20 cellular contexts compared by ENCODE assay signal in genomic region chr5:177003649-177004048, GRCh38. TPM values are rescaled to one million over a fixed set of nuclear protein-coding genes. Genes with fewer than 3 reads are reported as not detected.
DNase-seq lines count a peak whose midpoint lies in the region; FAIRE-seq and TF ChIP-seq lines count a peak whose summit lies in the region.
"Had no signal": no experiment of that assay in that cellular context is flagged by ENCODE, and none has a peak within 500 bp of the region (broad histone marks: within the 10 kb centered on the region; RNA-seq: fewer than 3 reads in every experiment).

No MANE protein-coding gene starts in this region.

- no peaks in the 10 kb centered on the region for H3K27me3 Mint-ChIP-seq in activated T-cell treated with anti-CD3 and anti-CD28 coated beads, Interleukin-2, amount 50 U/mL, for 24 hours
- no peaks in the 10 kb centered on the region for H3K27me3 Mint-ChIP-seq in neural crest cell (ENCODE audit: low read depth)

- H3K9me3 Mint-ChIP-seq in activated T-cell treated with anti-CD3 and anti-CD28 coated beads, Interleukin-2, amount 50 U/mL, for 24 hours, result no peaks in the 10 kb centered on the region
- H3K9me3 Mint-ChIP-seq in neural crest cell, result no peaks in the 10 kb centered on the region
- H3K9me3 Mint-ChIP-seq: natural killer cell had no signal

- no peaks in the 10 kb centered on the region for H3K36me3 ChIP-seq in MM.1S (replicated peaks; ENCODE audit: insufficient read depth, low read length)

- no peak overlapping the region for H3K9ac ChIP-seq in MM.1S (ENCODE audit: low read length)

- no peak overlapping the region for H3K4me3 Mint-ChIP-seq in activated T-cell treated with anti-CD3 and anti-CD28 coated beads, Interleukin-2, amount 50 U/mL, for 24 hours
- peak overlapping the region; percentile 77 for H3K4me3 Mint-ChIP-seq in neural crest cell

- H3K4me1 ChIP-seq in MM.1S (ENCODE audit: low read length), result peaks cover 14% of the 10 kb centered on the region

- H3K4me1 Mint-ChIP-seq in activated T-cell treated with anti-CD3 and anti-CD28 coated beads, Interleukin-2, amount 50 U/mL, for 24 hours (ENCODE audit: low read depth), result peaks cover 47% of the 10 kb centered on the region
- H3K4me1 Mint-ChIP-seq in neural crest cell, result peaks cover 27% of the 10 kb centered on the region

- DNase-seq in activated T-cell treated with anti-CD3 and anti-CD28 coated beads, Interleukin-2, amount 50 U/mL, for 24 hours, result no peak
- DNase-seq in activated T-cell treated with anti-CD3 and anti-CD28 coated beads for 4 hours (no peak), MM.1S (no peak), dermis blood vessel endothelial cell (peak; percentile 53), neural crest cell (ENCODE audit: low read depth, low spot score) (no peak), GM19239 (ENCODE audit: insufficient read length, low spot score) (no peak), substantia nigra (lab: John Stamatoyannopoulos, UW) (no peak)
- no peak for DNase-seq in stimulated activated CD4-positive, alpha-beta T cell treated with anti-CD3 and anti-CD28 coated beads, Interleukin-4, amount 100 ng/mL, for 4 hours
- DNase-seq: activated CD4-positive, CD25-positive, alpha-beta regulatory T cell treated with anti-CD3 and anti-CD28 coated beads, Interleukin-2, amount 50 U/mL, for 72 hours; CD8-positive, alpha-beta T cell; effector CD4-positive, alpha-beta T cell; EL; heart left ventricle; natural killer cell; NCI-H2029; NCI-H526 treated with DMSO at 0.1 percent for 48 hours; stimulated activated naive CD4-positive, alpha-beta T cell treated with Interleukin-2 at 50 U/mL for 16 hours; T-helper 9 cell had no signal

- peaks cover 16% of the 10 kb centered on the region; the same call in 1 of the 2 replicates for H4K20me1 ChIP-seq in MM.1S (ENCODE audit: insufficient read depth, low read length)

- H3K9me2 ChIP-seq in MM.1S (replicated peaks; ENCODE audit: insufficient read depth, low read length), result no peaks in the 10 kb centered on the region

- H3K4me2 ChIP-seq in MM.1S (ENCODE audit: low read depth, low read length), result peak overlapping the region; percentile 96; the same call in 1 of the 2 replicates

- peaks cover 79% of the 10 kb centered on the region for H3K79me2 ChIP-seq in MM.1S (ENCODE audit: low read length)

- H3K27ac Mint-ChIP-seq in activated T-cell treated with anti-CD3 and anti-CD28 coated beads, Interleukin-2, amount 50 U/mL, for 24 hours, result peak overlapping the region; percentile 50
- H3K27ac Mint-ChIP-seq in neural crest cell (ENCODE audit: unreplicated experiment), result no peak overlapping the region
- H3K27ac Mint-ChIP-seq: activated naive CD4-positive, alpha-beta T cell treated with anti-CD3 and anti-CD28 coated beads, Interleukin-2, amount 50 U/mL, for 72 hours had no signal

- no peak overlapping the region for H3K4me3 ChIP-seq in MM.1S (ENCODE audit: low read length)
- H3K4me3 ChIP-seq: heart left ventricle had no signal

- H3K27ac ChIP-seq in MM.1S (ENCODE audit: low read length), result no peak overlapping the region
- H3K27ac ChIP-seq in substantia nigra (ENCODE audit: low read depth, low read length, poor library complexity, severe bottlenecking), result no peak overlapping the region
- H3K27ac ChIP-seq: heart left ventricle had no signal

- no peaks in the 10 kb centered on the region for H3K27me3 ChIP-seq in MM.1S (replicated peaks; ENCODE audit: insufficient read depth, low read length)
- H3K27me3 ChIP-seq: heart left ventricle had no signal

- no peaks in the 10 kb centered on the region for H3K9me3 ChIP-seq in MM.1S (replicated peaks; ENCODE audit: insufficient read depth, low read length)

- H2AFZ ChIP-seq in MM.1S (ENCODE audit: low read length), result no peak overlapping the region

- TF ChIP-seq CTCF in MM.1S (IDR thresholded peaks at IDR 0.05; ENCODE audit: low read length), result no peak
- TF ChIP-seq CTCF in neural crest cell (conservative IDR thresholded peaks at IDR 0.05), result no peak

- H3F3A ChIP-seq in MM.1S (ENCODE audit: insufficient read depth, low read length), result peaks cover 4% of the 10 kb centered on the region; the same call in 1 of the 2 replicates

- FAIRE-seq in GM19239 (lab: Jason Lieb, UNC), result no peak
- FAIRE-seq: urothelium cell line had no signal

- H3K36me3 Mint-ChIP-seq in activated T-cell treated with anti-CD3 and anti-CD28 coated beads, Interleukin-2, amount 50 U/mL, for 24 hours (ENCODE audit: low read depth), result peaks cover 50% of the 10 kb centered on the region
- no peaks in the 10 kb centered on the region for H3K36me3 Mint-ChIP-seq in neural crest cell (ENCODE audit: low read depth)
- H3K36me3 Mint-ChIP-seq: natural killer cell had no signal

RNA-seq across cellular contexts. Expression of gene UIMC1, which starts 2.9 kb away (rescaled TPM):
- total RNA-seq in dermis blood vessel endothelial cell (61.8 and 73.5 TPM in 2 replicates), neural crest cell (45.4 and 46.6 TPM in 2 replicates)

RNA-seq across cellular contexts. Expression of gene ZNF346, which starts 18.8 kb away (rescaled TPM):
- total RNA-seq in dermis blood vessel endothelial cell, result 24.8 and 28.1 TPM in 2 replicates
- total RNA-seq in neural crest cell, result 39.6 and 41.5 TPM in 2 replicates
